Comparison of ENCODE assay signal across 8 cellular contexts in the genomic region with DNA sequence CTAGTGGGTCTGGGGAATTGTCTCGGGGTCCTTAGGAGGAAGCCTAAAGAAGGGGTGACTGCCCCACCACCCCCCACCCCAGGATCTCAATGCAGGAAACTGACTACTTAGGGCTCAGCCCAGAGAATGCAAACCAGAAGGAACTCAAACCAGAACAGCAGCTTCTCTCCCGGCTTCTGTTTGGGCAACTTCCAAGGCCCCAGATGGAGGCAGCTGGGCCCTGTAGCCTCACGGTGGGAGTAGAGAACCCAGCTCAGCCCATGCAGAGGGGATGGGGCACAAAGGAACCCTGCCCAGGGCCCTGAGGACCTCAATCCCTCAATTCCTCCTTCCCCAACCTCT. TPM values are rescaled to one million over a fixed set of nuclear protein-coding genes. Genes with fewer than 3 reads are reported as not detected.
DNase-seq lines count a peak whose midpoint lies in the region; ATAC-seq, FAIRE-seq and TF ChIP-seq lines count a peak whose summit lies in the region.

No MANE protein-coding gene starts in this region.

- CTCF ChIA-PET in HEK293 (lab: Yijun Ruan, JAX) = interaction anchor here (0.7 kb wide), 1 partner anchor 22 kb away, joined by 3 read pairs; no protein-coding TSS in a partner anchor

- H3K9me3 Mint-ChIP-seq in astrocyte (ENCODE audit: unreplicated experiment) = no peaks in the 10 kb centered on the region

- H3K4me3 ChIP-seq in AG10803 (ENCODE audit: low read length) (peak overlapping the region; percentile 46), HEK293 (ENCODE audit: low read depth, low read length) (no peak overlapping the region), astrocyte (ENCODE audit: insufficient read depth, low read depth, low read length) (no peak overlapping the region), muscle layer of duodenum (ENCODE audit: low read depth in 1 of 2, low read length in 2 of 2) (peak overlapping the region; percentile 60 to 65)

- H3K27ac ChIP-seq in HEK293 (ENCODE audit: extremely low read depth, low read depth, low read length) (no peak overlapping the region), astrocyte (ENCODE audit: low read depth, low read length) (peak overlapping the region; percentile 1), muscle layer of duodenum (ENCODE audit: low read length) (peak overlapping the region; percentile 93)

- no peak for FAIRE-seq in astrocyte (lab: Jason Lieb, UNC)

- no peaks in the 10 kb centered on the region for H4K20me1 ChIP-seq in astrocyte (ENCODE audit: insufficient read depth, low read length)

- POLR2A ChIA-PET in HEK293 (lab: Yijun Ruan, JAX) = interaction anchor here (0.5 to 0.8 kb wide), 2 partner anchors 28 to 159 kb away, joined by 3 to 4 read pairs; no protein-coding TSS in a partner anchor

- H3K4me1 ChIP-seq in HEK293 (ENCODE audit: control insufficient read depth, insufficient read depth, low read length) (0 out of 2 replicates have a peak, but pooled peaks cover 2% of the 10 kb centered on the region), astrocyte (ENCODE audit: insufficient read depth, low read length) (peaks cover 26% of the 10 kb centered on the region), muscle layer of duodenum (ENCODE audit: control insufficient read depth in 1 of 2, insufficient read depth in 2 of 2, low read length in 2 of 2) (peaks cover 0 to 34% of the 10 kb centered on the region in 2 donors)

- H3K9me3 ChIP-seq in HEK293 (ENCODE audit: control insufficient read depth, insufficient read depth, low read depth, low read length) (no peaks in the 10 kb centered on the region), astrocyte (ENCODE audit: insufficient read depth, low read depth, low read length) (no peaks in the 10 kb centered on the region), muscle layer of duodenum (ENCODE audit: control insufficient read depth in 1 of 2, low read length in 2 of 2) (no peaks in the 10 kb centered on the region)

- peak overlapping the region; percentile 59 for H3K4me2 ChIP-seq in astrocyte (ENCODE audit: low read length)

- no peak overlapping the region for H3K4me3 Mint-ChIP-seq in astrocyte (ENCODE audit: unreplicated experiment)

- TF ChIP-seq CTCF in AG10803 (conservative IDR thresholded peaks at IDR 0.05; ENCODE audit: low read length) (peak; percentile 17), HEK293 (tag by site-specific recombination; IDR thresholded peaks at IDR 0.05) (no peak), astrocyte (IDR thresholded peaks at IDR 0.05; ENCODE audit: insufficient read depth, low read depth, low read length) (no peak)

- H3K9ac ChIP-seq in astrocyte (ENCODE audit: low read length) = peak overlapping the region; percentile 18

- no peaks in the 10 kb centered on the region for H3K27me3 ChIP-seq in astrocyte (ENCODE audit: insufficient read depth, low read length)
- no peaks in the 10 kb centered on the region for H3K27me3 ChIP-seq in muscle layer of duodenum (ENCODE audit: low read depth, low read length)

- no peaks in the 10 kb centered on the region for H3K36me3 Mint-ChIP-seq in astrocyte (ENCODE audit: low read depth, unreplicated experiment)

- H3K36me3 ChIP-seq in HEK293 (ENCODE audit: control insufficient read depth in 2 of 2, insufficient read depth in 1 of 2, low read length in 2 of 2) = no peaks in the 10 kb centered on the region
- no peaks in the 10 kb centered on the region for H3K36me3 ChIP-seq in astrocyte (ENCODE audit: insufficient read depth, low read length)
- H3K36me3 ChIP-seq in muscle layer of duodenum (ENCODE audit: control insufficient read depth in 1 of 2, insufficient read depth in 2 of 2, low read length in 2 of 2) = no peaks in the 10 kb centered on the region

- peak; percentile 65 for DNase-seq in AG10803 (ENCODE audit: low read depth)
- DNase-seq in astrocyte (ENCODE audit: low read depth) = no peak
- no peak for DNase-seq in central memory CD4-positive, alpha-beta T cell
- no peak for DNase-seq in stimulated activated CD4-positive, alpha-beta T cell treated with anti-CD3 and anti-CD28 coated beads, Interleukin-4, amount 100 ng/mL, for 24 hours

- H2AFZ ChIP-seq in astrocyte (ENCODE audit: low read depth, low read length) = no peak overlapping the region

- no peak overlapping the region for H3K27ac Mint-ChIP-seq in astrocyte (ENCODE audit: unreplicated experiment)

- no peaks in the 10 kb centered on the region for H3K27me3 Mint-ChIP-seq in astrocyte (ENCODE audit: low read depth, unreplicated experiment)

- peaks cover 12% of the 10 kb centered on the region for H3K79me2 ChIP-seq in astrocyte (ENCODE audit: insufficient read depth, low read length)

- H3K4me1 Mint-ChIP-seq in astrocyte (ENCODE audit: low read depth, unreplicated experiment) = peaks cover 13% of the 10 kb centered on the region

- no peak for ATAC-seq in GM21360 (IDR thresholded peaks at IDR 0.05; ENCODE audit: unreplicated experiment)
- ATAC-seq in HG03039 (IDR thresholded peaks at IDR 0.05; ENCODE audit: unreplicated experiment) = no peak

TF ChIP-seq in HEK293, 187 proteins besides CTCF, POLR2A, EP300 and RAD21:
- 0 out of 2 replicates have a peak, but pooled peaks have one; percentile 16 for TF ChIP-seq ZBTB8A (tag by site-specific recombination; IDR thresholded peaks at IDR 0.05)
- TF ChIP-seq ZNF423 (tag by site-specific recombination; IDR thresholded peaks at IDR 0.05) = no peak
- TF ChIP-seq, protein P1, sequence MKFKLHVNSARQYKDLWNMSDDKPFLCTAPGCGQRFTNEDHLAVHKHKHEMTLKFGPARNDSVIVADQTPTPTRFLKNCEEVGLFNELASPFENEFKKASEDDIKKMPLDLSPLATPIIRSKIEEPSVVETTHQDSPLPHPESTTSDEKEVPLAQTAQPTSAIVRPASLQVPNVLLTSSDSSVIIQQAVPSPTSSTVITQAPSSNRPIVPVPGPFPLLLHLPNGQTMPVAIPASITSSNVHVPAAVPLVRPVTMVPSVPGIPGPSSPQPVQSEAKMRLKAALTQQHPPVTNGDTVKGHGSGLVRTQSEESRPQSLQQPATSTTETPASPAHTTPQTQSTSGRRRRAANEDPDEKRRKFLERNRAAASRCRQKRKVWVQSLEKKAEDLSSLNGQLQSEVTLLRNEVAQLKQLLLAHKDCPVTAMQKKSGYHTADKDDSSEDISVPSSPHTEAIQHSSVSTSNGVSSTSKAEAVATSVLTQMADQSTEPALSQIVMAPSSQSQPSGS (tag by site-specific recombination; IDR thresholded peaks at IDR 0.05; ENCODE audit: low read depth) = no peak

RNA-seq across cellular contexts. Expression of a gene that starts 2.3 kb away (rescaled TPM):
- 8.2 and 9.2 TPM in 2 replicates for total RNA-seq in astrocyte

RNA-seq across cellular contexts. Expression of a gene that starts 35.6 kb away (rescaled TPM):
- 44.2 and 54.9 TPM in 2 replicates for total RNA-seq in astrocyte

RNA-seq across cellular contexts. Expression of a gene that starts 49.6 kb away (rescaled TPM):
- 59.2 and 68.3 TPM in 2 replicates for total RNA-seq in astrocyte

Comparison
In these comparisons a context has a peak if more than half of its experiments do, and no peak if none do; other contexts are left out.
1. H3K4me3 ChIP-seq: peak in AG10803 (single experiment) and muscle layer of duodenum (2 of 2); none in HEK293 (single experiment) and astrocyte (single experiment).